Comparison of ENCODE assay signal across 8 cellular contexts in genomic region chr14:22837750-22838538, GRCh38. TPM values are rescaled to one million over a fixed set of nuclear protein-coding genes. Genes with fewer than 3 reads are reported as not detected.
DNase-seq lines count a peak whose midpoint lies in the region; ATAC-seq, FAIRE-seq and TF ChIP-seq lines count a peak whose summit lies in the region.

No MANE protein-coding gene starts in this region.

- peak overlapping the region; percentile 72 for H3K9ac ChIP-seq in HUES48 (ENCODE audit: low read depth, low read length)
- H3K9ac ChIP-seq in kidney (ENCODE audit: low read length in 2 of 2), result peak overlapping the region; percentile 86 to 94

- TF ChIP-seq CTCF in body of pancreas (IDR thresholded peaks at IDR 0.05) (no peak), kidney (IDR thresholded peaks at IDR 0.05; ENCODE audit: borderline replicate concordance, extremely low read depth, insufficient read depth) (no peak)

- H3K4me3 ChIP-seq in HUES48 (ENCODE audit: low read depth, low read length), result peak overlapping the region; percentile 85
- peak overlapping the region; percentile 47 to 67 for H3K4me3 ChIP-seq in body of pancreas
- H3K4me3 ChIP-seq in kidney (ENCODE audit: low read length in 2 of 2), result peak overlapping the region; percentile 85 to 88

- DNase-seq in body of pancreas, result peak in 3 of 4 donors; percentile 41 to 53 (median 46)
- DNase-seq in kidney, result peak; percentile 70
- DNase-seq in stromal cell of bone marrow (ENCODE audit: low read depth), result peak; percentile 42
- DNase-seq in KG1 (lab: John Stamatoyannopoulos, UW), result no peak
- no peak for DNase-seq in middle frontal gyrus (ENCODE audit: extremely low spot score, low spot score)
- no peak for DNase-seq in NCI-H446 (lab: John Stamatoyannopoulos, UW)
- no peak for DNase-seq in NCI-H524 (lab: John Stamatoyannopoulos, UW)

- intact Hi-C loops in body of pancreas (cut with DNase I), result no loop called here
- intact Hi-C loops in kidney (cut with DNase I), result no loop called here

- FAIRE-seq in kidney (lab: Jason Lieb, UNC), result no peak

- H3K27me3 ChIP-seq in HUES48 (ENCODE audit: control insufficient read depth, insufficient read depth, low read length) (no peaks in the 10 kb centered on the region), body of pancreas (no peaks in the 10 kb centered on the region)

- ATAC-seq in body of pancreas, result peak; percentile 12

- H3K27ac ChIP-seq in HUES48 (ENCODE audit: low read depth, low read length), result peak overlapping the region; percentile 1
- peak overlapping the region; percentile 78 to 88 (median 86) for H3K27ac ChIP-seq in body of pancreas
- H3K27ac ChIP-seq in kidney (ENCODE audit: low read depth in 2 of 2, low read length in 2 of 2), result peak overlapping the region; percentile 85 to 92

- H3K9me3 ChIP-seq in HUES48 (ENCODE audit: control insufficient read depth, insufficient read depth, low read length) (no peaks in the 10 kb centered on the region), body of pancreas (no peaks in the 10 kb centered on the region), kidney (ENCODE audit: control insufficient read depth in 1 of 2, low read length in 2 of 2) (no peaks in the 10 kb centered on the region)

- H3K36me3 ChIP-seq in HUES48 (ENCODE audit: control insufficient read depth, insufficient read depth, low read length), result peaks cover 44% of the 10 kb centered on the region
- H3K36me3 ChIP-seq in body of pancreas (replicated peaks in 1 of 2; ENCODE audit: insufficient read depth in 1 of 2, low read depth in 2 of 2), result peaks cover 0 to 18% of the 10 kb centered on the region in 2 donors
- H3K36me3 ChIP-seq in kidney (ENCODE audit: control insufficient read depth in 1 of 2, insufficient read depth in 2 of 2, low read length in 2 of 2), result peaks cover 19 to 27% of the 10 kb centered on the region in 2 donors

- WGBS in body of pancreas, 2 donors, result 29 to 45% methylated on average over 14 to 25 of the region's 25 CpGs

- peak in 1 of 3 donors; percentile 41 for TF ChIP-seq POLR2A in body of pancreas (IDR thresholded peaks at IDR 0.05)

- H3K4me1 ChIP-seq in HUES48 (ENCODE audit: control insufficient read depth, insufficient read depth, low read length) (peaks cover 22% of the 10 kb centered on the region), body of pancreas (peaks cover 28% of the 10 kb centered on the region), kidney (ENCODE audit: control insufficient read depth in 1 of 2, insufficient read depth in 1 of 2, low read depth in 1 of 2, low read length in 2 of 2) (peaks cover 0 to 3% of the 10 kb centered on the region in 2 donors)

RNA-seq across cellular contexts. Expression of gene MMP14, which starts 1.6 kb away (rescaled TPM):
- total RNA-seq in body of pancreas (10 to 100 TPM; 55.3 to 65.3 TPM), kidney (108 TPM)
- polyA plus RNA-seq in kidney (ENCODE audit: insufficient read depth, low read depth, low replicate concordance), result 30.1 TPM

RNA-seq across cellular contexts. Expression of gene MRPL52, which starts 8.3 kb away (rescaled TPM):
- total RNA-seq in body of pancreas (10 to 100 TPM; 29.3 to 45.1 TPM), kidney (74.3 TPM)
- 255 TPM for polyA plus RNA-seq in kidney (ENCODE audit: insufficient read depth, low read depth, low replicate concordance)

RNA-seq across cellular contexts. Expression of gene SLC7A7, which starts 22.7 kb away (rescaled TPM):
- total RNA-seq in body of pancreas (10 to 100 TPM in 1 of 2 donors, 1 to 10 TPM in 1; 6.9 to 16.6 TPM), kidney (26.6 TPM)
- 235 TPM for polyA plus RNA-seq in kidney (ENCODE audit: insufficient read depth, low read depth, low replicate concordance)

RNA-seq across cellular contexts. Expression of gene LRP10, which starts 33.6 kb away (rescaled TPM):
- total RNA-seq in body of pancreas (10 to 100 TPM; 47.8 to 83.0 TPM), kidney (207 TPM)
- polyA plus RNA-seq in kidney (ENCODE audit: insufficient read depth, low read depth, low replicate concordance), result 74.7 TPM

RNA-seq across cellular contexts. Expression of gene REM2, which starts 45.1 kb away (rescaled TPM):
- total RNA-seq in body of pancreas (not detected), kidney (0.63 TPM)
- polyA plus RNA-seq in kidney (ENCODE audit: insufficient read depth, low read depth, low replicate concordance), result 0.77 TPM

Comparison
In these comparisons a context has a peak if more than half of its experiments do, and no peak if none do; other contexts are left out.
1. H3K27ac ChIP-seq: peak in every context shown above with its lines; median percentile 88 in kidney; 86 in body of pancreas; 1 in HUES48.
2. DNase-seq: peak in body of pancreas (3 of 4), kidney (single experiment) and stromal cell of bone marrow (single experiment); none in KG1 (single experiment), middle frontal gyrus (single experiment), NCI-H446 (0 of 2) and NCI-H524 (0 of 2).
3. Peak in every context shown above with its lines, with median percentiles within 50 percentile points of each other: H3K4me3 ChIP-seq.